ENCODE assay signal across 20 cellular contexts in genomic region chr1:88221396-88221795, GRCh38.
A peak's percentile ranks its signal among the peaks of the same experiment; 100 is the strongest.
DNase-seq lines count a peak whose midpoint lies in the region; ATAC-seq and TF ChIP-seq lines count a peak whose summit lies in the region.
"Had no signal": no experiment of that assay in that cellular context is flagged by ENCODE, and none has a peak within 500 bp of the region (broad histone marks: within the 10 kb centered on the region; RNA-seq: fewer than 3 reads in every experiment).

No MANE protein-coding gene starts in this region.

- H3K27me3 ChIP-seq in breast epithelium: no peaks in the 10 kb centered on the region
- H3K27me3 ChIP-seq: BE2C had no signal

- ATAC-seq in HG03460 (IDR thresholded peaks at IDR 0.05; ENCODE audit: unreplicated experiment): no peak
- ATAC-seq: HCT116 had no signal

- intact Hi-C loops in breast epithelium (cut with DNase I; ENCODE audit: low total_unique reads): no loop called here

- TF ChIP-seq CTCF in VCaP (conservative IDR thresholded peaks at IDR 0.05) (no peak), breast epithelium (IDR thresholded peaks at IDR 0.05) (no peak)

- H3K27ac ChIP-seq in VCaP: peak overlapping the region; percentile 35; the same call in 1 of the 2 replicates
- H3K27ac ChIP-seq in breast epithelium: no peak overlapping the region

- H3K4me3 ChIP-seq in breast epithelium: no peak overlapping the region

- H3K9me3 ChIP-seq in breast epithelium: no peaks in the 10 kb centered on the region
- H3K9me3 ChIP-seq: BE2C had no signal

- no peaks in the 10 kb centered on the region for H3K4me1 ChIP-seq in breast epithelium

- TF ChIP-seq POLR2A in breast epithelium (IDR thresholded peaks at IDR 0.05): no peak

- H3K36me3 ChIP-seq in breast epithelium: no peaks in the 10 kb centered on the region
- H3K36me3 ChIP-seq: BE2C had no signal

- DNase-seq in AG08395 (ENCODE audit: low spot score): peak; percentile 7
- DNase-seq in GM03348 (ENCODE audit: low spot score): peak; percentile 57
- DNase-seq in kidney tubule cell (ENCODE audit: low spot score): peak; percentile 52
- DNase-seq in SW480 (ENCODE audit: low spot score): no peak
- no peak for DNase-seq in NCI-H2227 treated with DMSO at 0.1 percent for 48 hours (lab: John Stamatoyannopoulos, UW)
- no peak for DNase-seq in breast epithelium (ENCODE audit: low spot score in 2 of 2)
- DNase-seq: 8988T; BE2C; C1 segment of cervical spinal cord; CD4-positive, CD25-positive, alpha-beta regulatory T cell; CD8-positive, alpha-beta memory T cell; COR-L47; DMS 273 treated with DMSO at 0.1 percent for 48 hours; GDM1; GOT3; H7; HFFc6 had no signal

Comparison
In these comparisons a context has a peak if more than half of its experiments do, and no peak if none do; other contexts are left out.
1. DNase-seq: peak in AG08395 (single experiment), GM03348 (single experiment) and kidney tubule cell (single experiment); none in SW480 (single experiment), NCI-H2227 treated with DMSO at 0.1 percent for 48 hours (single experiment) and breast epithelium (0 of 2).